Comparison of ENCODE assay signal across 1 cellular context in the genomic region with DNA sequence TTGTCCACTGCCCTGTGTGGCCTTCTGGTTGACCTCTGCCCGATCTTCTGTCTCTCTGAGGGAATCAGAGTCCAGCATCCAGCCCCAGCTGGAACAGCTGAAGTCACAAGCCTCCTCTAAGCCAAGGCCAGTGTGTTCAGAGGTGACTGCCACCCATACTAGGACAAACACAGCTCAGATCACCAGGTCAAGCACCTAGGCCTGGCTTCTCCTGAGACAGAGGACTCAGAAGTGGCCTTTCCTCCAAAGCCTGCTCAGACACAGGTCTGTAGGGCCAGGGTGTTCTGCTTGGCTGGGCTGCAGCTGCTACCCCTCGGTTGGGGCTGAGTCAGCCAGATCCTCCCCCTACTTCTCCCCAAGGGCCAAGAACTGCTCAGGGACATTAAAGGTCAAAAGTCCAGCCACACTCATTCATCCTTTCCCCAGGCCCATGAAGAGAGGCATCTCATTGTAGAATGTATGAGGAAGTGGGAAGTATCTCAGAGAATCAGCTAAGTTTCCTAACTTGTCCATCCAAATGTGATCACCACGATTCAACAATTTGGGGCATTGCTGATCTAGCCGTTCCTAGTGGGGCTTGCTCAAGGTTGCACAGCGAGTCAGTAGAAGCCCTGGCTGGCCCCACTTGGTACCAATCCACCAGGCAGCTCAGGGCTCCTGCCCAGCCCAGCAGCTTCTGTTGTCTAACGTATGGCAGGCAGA.
TF ChIP-seq lines count a peak whose summit lies in the region.

No MANE protein-coding gene starts in this region.

TF ChIP-seq in K562, 482 proteins besides CTCF, POLR2A, EP300 and RAD21:
- peak; percentile 63; the same call in 1 of the 2 replicates for TF ChIP-seq SPI1 (IDR thresholded peaks at IDR 0.05; ENCODE audit: borderline replicate concordance, low read depth, low read length)
- TF ChIP-seq TAL1 (IDR thresholded peaks at IDR 0.05): no peak
- TF ChIP-seq ESRRA (IDR thresholded peaks at IDR 0.05; ENCODE audit: borderline replicate concordance, low read depth): 0 out of 2 replicates have a peak, but pooled peaks have one; percentile 25
